Comparison of ENCODE assay signal across 17 cellular contexts in the genomic region with DNA sequence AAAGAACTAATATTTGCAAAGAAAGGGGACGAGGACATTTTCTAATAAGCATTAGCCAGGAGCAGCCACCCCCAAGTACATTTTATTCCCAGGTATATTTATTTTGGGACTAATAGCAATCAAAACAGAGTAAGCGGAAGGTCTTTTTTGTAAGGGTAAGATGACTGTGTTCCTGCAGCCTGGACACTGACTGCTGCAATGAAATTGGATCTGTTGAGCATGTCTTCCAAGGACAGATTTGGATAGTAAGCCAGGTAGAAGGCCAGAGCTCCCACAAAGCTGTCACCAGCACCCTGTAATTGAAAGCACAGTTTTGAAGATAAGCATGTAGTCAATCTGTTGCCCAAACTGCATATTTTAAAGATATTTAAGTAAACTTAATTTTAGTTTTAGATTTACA. TPM values are rescaled to one million over a fixed set of nuclear protein-coding genes. Genes with fewer than 3 reads are reported as not detected.
DNase-seq lines count a peak whose midpoint lies in the region; TF ChIP-seq lines count a peak whose summit lies in the region.
"Had no signal": no experiment of that assay in that cellular context is flagged by ENCODE, and none has a peak within 500 bp of the region (broad histone marks: within the 10 kb centered on the region; RNA-seq: fewer than 3 reads in every experiment).

No MANE protein-coding gene starts in this region.

- no peaks in the 10 kb centered on the region for H3K27me3 Mint-ChIP-seq in MCF 10A (ENCODE audit: insufficient read depth, unreplicated experiment)
- H3K27me3 Mint-ChIP-seq in activated T-helper 2 cell treated with anti-CD3 and anti-CD28 coated beads, Interferon-gamma antibody, Interleukin-2, Interleukin-4, amounts not matched to agents 10 μg/mL and 5 μg/mL and 100 μg/mL, durations not matched to agents 14 hours and 24 hours and 36 hours (ENCODE audit: low read depth), result no peaks in the 10 kb centered on the region
- H3K27me3 Mint-ChIP-seq: CD8-positive, alpha-beta memory T cell had no signal

- H3K4me3 ChIP-seq in mammary epithelial cell (replicated peaks in 1 of 3; ENCODE audit: insufficient read depth in 1 of 3, low read depth in 2 of 3, low read length in 3 of 3), result no peak overlapping the region
- no peak overlapping the region for H3K4me3 ChIP-seq in SK-N-SH (ENCODE audit: low read depth in 2 of 2, low read length in 1 of 2)
- H3K4me3 ChIP-seq in endocrine pancreas (ENCODE audit: control insufficient read depth, insufficient read depth, low read length), result peak overlapping the region; percentile 38
- no peak overlapping the region for H3K4me3 ChIP-seq in sigmoid colon

- H3K9me3 ChIP-seq in mammary epithelial cell (replicated peaks; ENCODE audit: insufficient read depth, low read length) (no peaks in the 10 kb centered on the region), SK-N-SH (no peaks in the 10 kb centered on the region), endocrine pancreas (ENCODE audit: control insufficient read depth, low read length) (no peaks in the 10 kb centered on the region), sigmoid colon (no peaks in the 10 kb centered on the region)

- intact Hi-C loops in MCF 10A (cut with micrococcal nuclease), result no loop called here
- intact Hi-C loops in mammary epithelial cell (cut with micrococcal nuclease), result no loop called here
- intact Hi-C loops in sigmoid colon (cut with DNase I), result no loop called here
- intact Hi-C loops in activated T-helper 2 cell treated with anti-CD3 and anti-CD28 coated beads, Interferon-gamma antibody, Interleukin-2, Interleukin-4, amounts not matched to agents 10 μg/mL and 5 μg/mL and 100 μg/mL, durations not matched to agents 14 hours and 24 hours and 36 hours (cut with micrococcal nuclease), result no loop called here

- no peak for TF ChIP-seq RAD21 in SK-N-SH (IDR thresholded peaks at IDR 0.05; ENCODE audit: low read length)

- H3K27ac ChIP-seq in mammary epithelial cell (ENCODE audit: insufficient read depth, low read depth, low read length), result no peak overlapping the region
- H3K27ac ChIP-seq in SK-N-SH (ENCODE audit: low read depth in 2 of 2, low read length in 1 of 2), result no peak overlapping the region
- peak overlapping the region; percentile 66 to 96 (median 94) for H3K27ac ChIP-seq in sigmoid colon
- H3K27ac ChIP-seq: HL-60 had no signal

- no peak overlapping the region for H3K4me3 Mint-ChIP-seq in MCF 10A (ENCODE audit: unreplicated experiment)
- no peak overlapping the region for H3K4me3 Mint-ChIP-seq in activated T-helper 2 cell treated with anti-CD3 and anti-CD28 coated beads, Interferon-gamma antibody, Interleukin-2, Interleukin-4, amounts not matched to agents 10 μg/mL and 5 μg/mL and 100 μg/mL, durations not matched to agents 14 hours and 24 hours and 36 hours (ENCODE audit: low read depth)
- H3K4me3 Mint-ChIP-seq: CD8-positive, alpha-beta memory T cell had no signal

- H4K20me1 ChIP-seq in mammary epithelial cell (ENCODE audit: insufficient read depth, low read length) (no peaks in the 10 kb centered on the region), SK-N-SH (ENCODE audit: insufficient read depth) (no peaks in the 10 kb centered on the region)

- H3K9ac ChIP-seq in mammary epithelial cell (ENCODE audit: insufficient read depth, low read length), result no peak overlapping the region
- no peak overlapping the region for H3K9ac ChIP-seq in SK-N-SH
- H3K9ac ChIP-seq in endocrine pancreas (ENCODE audit: control insufficient read depth, insufficient read depth, low read length), result no peak overlapping the region

- WGBS in mammary epithelial cell (ENCODE audit: low coverage, missing lambda C conversion rate), result 85% methylated on average over 2 of the region's 2 CpGs
- WGBS in SK-N-SH (ENCODE audit: low lambda C conversion rate), result 94% methylated on average over 2 of the region's 2 CpGs
- WGBS in sigmoid colon, 2 donors, result 96 to 98% methylated on average over 2 of the region's 2 CpGs

- H3K4me2 ChIP-seq in mammary epithelial cell (ENCODE audit: insufficient read depth, low read depth, low read length) (no peak overlapping the region), SK-N-SH (no peak overlapping the region)

- H3K36me3 Mint-ChIP-seq in MCF 10A (ENCODE audit: insufficient read depth, unreplicated experiment), result peaks cover 66% of the 10 kb centered on the region
- H3K36me3 Mint-ChIP-seq in activated T-helper 2 cell treated with anti-CD3 and anti-CD28 coated beads, Interferon-gamma antibody, Interleukin-2, Interleukin-4, amounts not matched to agents 10 μg/mL and 5 μg/mL and 100 μg/mL, durations not matched to agents 14 hours and 24 hours and 36 hours (ENCODE audit: low read depth), result peaks cover 34% of the 10 kb centered on the region

- H3K79me2 ChIP-seq in mammary epithelial cell (ENCODE audit: insufficient read depth, low read length), result peaks cover 50% of the 10 kb centered on the region
- peaks cover 57% of the 10 kb centered on the region for H3K79me2 ChIP-seq in SK-N-SH (ENCODE audit: insufficient read depth)

- dilution Hi-C loops in mammary epithelial cell (cut with HindIII; ENCODE audit: low sequenced_read_pairs), result no loop called here

- POLR2A ChIA-PET in MCF 10A (lab: Yijun Ruan, JAX) (interaction anchor here (0.7 to 2.5 kb wide), 2 partner anchors 11 to 626 kb away, joined by 3 to 6 read pairs; no protein-coding TSS in a partner anchor), SK-N-SH (lab: Yijun Ruan, JAX) (no interaction called here)

- peak overlapping the region; percentile 64 for H3K27ac Mint-ChIP-seq in MCF 10A (ENCODE audit: low read depth, unreplicated experiment)
- H3K27ac Mint-ChIP-seq in activated T-helper 2 cell treated with anti-CD3 and anti-CD28 coated beads, Interferon-gamma antibody, Interleukin-2, Interleukin-4, amounts not matched to agents 10 μg/mL and 5 μg/mL and 100 μg/mL, durations not matched to agents 14 hours and 24 hours and 36 hours, result no peak overlapping the region

- TF ChIP-seq EP300 in SK-N-SH (IDR thresholded peaks at IDR 0.05; ENCODE audit: borderline replicate concordance in 1 of 2, low read depth in 1 of 2, low read length in 1 of 2), result no peak
- TF ChIP-seq EP300 in sigmoid colon (IDR thresholded peaks at IDR 0.05), result no peak

- no peaks in the 10 kb centered on the region for H3K9me3 Mint-ChIP-seq in MCF 10A (ENCODE audit: unreplicated experiment)
- H3K9me3 Mint-ChIP-seq in activated T-helper 2 cell treated with anti-CD3 and anti-CD28 coated beads, Interferon-gamma antibody, Interleukin-2, Interleukin-4, amounts not matched to agents 10 μg/mL and 5 μg/mL and 100 μg/mL, durations not matched to agents 14 hours and 24 hours and 36 hours, result no peaks in the 10 kb centered on the region
- H3K9me3 Mint-ChIP-seq: CD8-positive, alpha-beta memory T cell had no signal

- in situ Hi-C loops in mammary epithelial cell (cut with MboI; ENCODE audit: low sequenced_read_pairs in 2 of 2), result no loop called here

- no peaks in the 10 kb centered on the region for H3K27me3 ChIP-seq in mammary epithelial cell (ENCODE audit: insufficient read depth, low read length)
- no peaks in the 10 kb centered on the region for H3K27me3 ChIP-seq in SK-N-SH (ENCODE audit: insufficient read depth)
- H3K27me3 ChIP-seq in endocrine pancreas (ENCODE audit: control insufficient read depth, insufficient read depth, low read length), result no peaks in the 10 kb centered on the region
- H3K27me3 ChIP-seq in sigmoid colon, result no peaks in the 10 kb centered on the region

- no peak for TF ChIP-seq POLR2A in sigmoid colon (IDR thresholded peaks at IDR 0.05)

- H2AFZ ChIP-seq in mammary epithelial cell (ENCODE audit: low read depth, low read length) (no peak overlapping the region), SK-N-SH (ENCODE audit: low read depth) (no peak overlapping the region)

- H3K4me1 ChIP-seq in mammary epithelial cell (ENCODE audit: insufficient read depth, low read length) (peaks cover 7% of the 10 kb centered on the region), SK-N-SH (ENCODE audit: control insufficient read depth in 1 of 2, insufficient read depth in 2 of 2, low read depth in 1 of 2, low read length in 1 of 2) (no peaks in the 10 kb centered on the region), endocrine pancreas (ENCODE audit: control insufficient read depth, insufficient read depth, low read length) (peaks cover 10% of the 10 kb centered on the region), sigmoid colon (peaks cover 0 to 42% (median 38%) of the 10 kb centered on the region in 4 donors)

- DNase-seq in MCF 10A (ENCODE audit: unreplicated experiment), result no peak
- DNase-seq in mammary epithelial cell, result no peak
- no peak for DNase-seq in SK-N-SH
- no peak for DNase-seq in sigmoid colon
- no peak for DNase-seq in H4 (ENCODE audit: low spot score)
- DNase-seq in activated T-helper 2 cell treated with anti-CD3 and anti-CD28 coated beads, Interferon-gamma antibody, Interleukin-2, Interleukin-4, amounts not matched to agents 10 μg/mL and 5 μg/mL and 100 μg/mL, durations not matched to agents 14 hours and 24 hours and 36 hours (ENCODE audit: low spot score), result no peak
- DNase-seq in AG08396 (ENCODE audit: low spot score), result no peak
- DNase-seq: C1 segment of cervical spinal cord; CD8-positive, alpha-beta memory T cell; DMS79 treated with DMSO at 0.1 percent for 48 hours; IMR-90; NCI-H1436; NCI-H1930; NCI-H446 treated with DMSO at 0.1 percent for 48 hours; SHP77 treated with DMSO at 0.1 percent for 48 hours had no signal

- H3K36me3 ChIP-seq in mammary epithelial cell (ENCODE audit: insufficient read depth, low read length), result peaks cover 14% of the 10 kb centered on the region
- peaks cover 25 to 28% of the 10 kb centered on the region in 2 experiments for H3K36me3 ChIP-seq in SK-N-SH (replicated peaks in 1 of 2; ENCODE audit: control insufficient read depth in 1 of 2, insufficient read depth in 2 of 2, low read length in 1 of 2)
- H3K36me3 ChIP-seq in endocrine pancreas (ENCODE audit: control insufficient read depth, insufficient read depth, low read length), result no peaks in the 10 kb centered on the region
- H3K36me3 ChIP-seq in sigmoid colon, result peaks cover 0 to 5% (median 0%) of the 10 kb centered on the region in 4 donors

- no peaks in the 10 kb centered on the region for H3F3A ChIP-seq in SK-N-SH (replicated peaks; ENCODE audit: insufficient read depth)

- CTCF ChIA-PET in MCF 10A (lab: Yijun Ruan, JAX) (interaction anchor here (0.7 kb wide), 1 partner anchor 14 kb away, joined by 3 read pairs; no protein-coding TSS in a partner anchor), mammary epithelial cell (lab: Charles Lee; ENCODE audit: low non-redundant PET) (no interaction called here), SK-N-SH (lab: Yijun Ruan, JAX) (interaction anchor here (1.0 to 1.3 kb wide), 3 partner anchors 9 to 12 kb away, joined by 3 to 4 read pairs (median 3); no protein-coding TSS in a partner anchor)

- no peak for TF ChIP-seq CTCF in MCF 10A (IDR thresholded peaks at IDR 0.05; ENCODE audit: unreplicated experiment)
- no peak for TF ChIP-seq CTCF in mammary epithelial cell (conservative IDR thresholded peaks at IDR 0.05 in 1 of 2, IDR thresholded peaks at IDR 0.05 in 1 of 2; ENCODE audit: extremely low read depth in 1 of 2, insufficient read depth in 1 of 2, low read depth in 1 of 2, low read length in 2 of 2)
- TF ChIP-seq CTCF in SK-N-SH (IDR thresholded peaks at IDR 0.05), result no peak
- no peak for TF ChIP-seq CTCF in sigmoid colon (IDR thresholded peaks at IDR 0.05)

- no peaks in the 10 kb centered on the region for H3K9me2 ChIP-seq in SK-N-SH

- peaks cover 20% of the 10 kb centered on the region for H3K4me1 Mint-ChIP-seq in MCF 10A (ENCODE audit: insufficient read depth, unreplicated experiment)
- peaks cover 5% of the 10 kb centered on the region for H3K4me1 Mint-ChIP-seq in activated T-helper 2 cell treated with anti-CD3 and anti-CD28 coated beads, Interferon-gamma antibody, Interleukin-2, Interleukin-4, amounts not matched to agents 10 μg/mL and 5 μg/mL and 100 μg/mL, durations not matched to agents 14 hours and 24 hours and 36 hours (ENCODE audit: low read depth)

- BruUV-seq in MCF 10A (replicated peaks; lab: Mats Ljungman, UMichigan) (TSS peak; percentile 1), mammary epithelial cell (replicated peaks; lab: Mats Ljungman, UMichigan) (no TSS peak)

RNA-seq across cellular contexts. Expression of gene MRPL33, which starts 10.0 kb away (rescaled TPM):
- total RNA-seq in MCF 10A (2022), result 204 and 233 TPM in 2 replicates
- total RNA-seq in mammary epithelial cell, result 10 to 100 TPM; 40.2 to 83.6 TPM
- polyA plus RNA-seq in mammary epithelial cell, result 61.7 TPM
- polyA minus RNA-seq in mammary epithelial cell, result 1.9 TPM
- polyA plus RNA-seq in SK-N-SH (2012; rRNA removed), result 132 and 153 TPM in 2 replicates
- polyA plus RNA-seq in SK-N-SH (2012; cell fraction: cytosol; rRNA removed), result 243 and 426 TPM in 2 replicates
- polyA plus RNA-seq in SK-N-SH (2012; cell fraction: nucleus; rRNA removed), result 22.4 and 51.9 TPM in 2 replicates
- total RNA-seq in sigmoid colon, result 100 to 1,000 TPM; 178 to 324 (median 239) TPM
- polyA plus RNA-seq in sigmoid colon, result 100 to 1,000 TPM; 110 to 208 (median 152) TPM
- total RNA-seq in H4 (2014; rRNA removed; shearing (Covaris generic)), result 99.6 and 124 TPM in 2 replicates
- 57.7 and 58.9 TPM in 2 replicates for total RNA-seq in activated T-helper 2 cell treated with anti-CD3 and anti-CD28 coated beads, Interferon-gamma antibody, Interleukin-2, Interleukin-4, amounts not matched to agents 10 μg/mL and 5 μg/mL and 100 μg/mL, durations not matched to agents 14 hours and 24 hours and 36 hours

Comparison
In these comparisons a context has a peak if more than half of its experiments do, and no peak if none do; other contexts are left out.
1. H3K27ac ChIP-seq: peak in sigmoid colon (4 of 4); none in mammary epithelial cell (single experiment) and SK-N-SH (0 of 2).